Comparison of ENCODE assay signal across 22 cellular contexts in genomic region chr16:87729266-87729954, GRCh38. TPM values are rescaled to one million over a fixed set of nuclear protein-coding genes. Genes with fewer than 3 reads are reported as not detected.
A peak's percentile ranks its signal among the peaks of the same experiment; 100 is the strongest.
DNase-seq lines count a peak whose midpoint lies in the region; ATAC-seq and TF ChIP-seq lines count a peak whose summit lies in the region.
"Had no signal": no experiment of that assay in that cellular context is flagged by ENCODE, and none has a peak within 500 bp of the region (broad histone marks: within the 10 kb centered on the region; RNA-seq: fewer than 3 reads in every experiment).

No MANE protein-coding gene starts in this region.

- H3K27ac Mint-ChIP-seq in activated T-helper 17 cell treated with anti-CD3 and anti-CD28 coated beads, Interleukin-2, amount 50 U/mL, for 72 hours = peak overlapping the region; percentile 46
- H3K27ac Mint-ChIP-seq: activated naive CD8-positive, alpha-beta T cell treated with anti-CD3 and anti-CD28 coated beads for 36 hours; type B pancreatic cell had no signal

- H3K27ac ChIP-seq in lung (ENCODE audit: low read depth in 1 of 2, low read length in 1 of 2) = no peak overlapping the region
- H3K27ac ChIP-seq: right lobe of liver, SK-N-MC had no signal

- no peaks in the 10 kb centered on the region for H3K27me3 Mint-ChIP-seq in activated T-helper 17 cell treated with anti-CD3 and anti-CD28 coated beads, Interleukin-2, amount 50 U/mL, for 72 hours
- H3K27me3 Mint-ChIP-seq: activated naive CD8-positive, alpha-beta T cell treated with anti-CD3 and anti-CD28 coated beads for 36 hours; naive B cell; stimulated activated naive CD8-positive, alpha-beta T cell treated with anti-CD3 and anti-CD28 coated beads, Interleukin-15, amount 100 ng/mL, for 72 hours; type B pancreatic cell had no signal

- WGBS in lung, 2 donors = 86 to 94% methylated on average over 17 of the region's 17 CpGs

- H3K4me3 ChIP-seq in BE2C (ENCODE audit: low read depth, low read length) (no peak overlapping the region), lung (no peak overlapping the region)
- H3K4me3 ChIP-seq: right lobe of liver, SK-N-MC had no signal

- H3K27me3 ChIP-seq in BE2C (no peaks in the 10 kb centered on the region), lung (ENCODE audit: control insufficient read depth, insufficient read depth) (no peaks in the 10 kb centered on the region)
- H3K27me3 ChIP-seq: right lobe of liver had no signal

- H3K9me3 Mint-ChIP-seq in activated T-helper 17 cell treated with anti-CD3 and anti-CD28 coated beads, Interleukin-2, amount 50 U/mL, for 72 hours = no peaks in the 10 kb centered on the region
- H3K9me3 Mint-ChIP-seq: activated naive CD8-positive, alpha-beta T cell treated with anti-CD3 and anti-CD28 coated beads for 36 hours; naive B cell; stimulated activated naive CD8-positive, alpha-beta T cell treated with anti-CD3 and anti-CD28 coated beads, Interleukin-15, amount 100 ng/mL, for 72 hours; type B pancreatic cell had no signal

- peak; percentile 71 for ATAC-seq in GM21529 (IDR thresholded peaks at IDR 0.05; ENCODE audit: unreplicated experiment)
- ATAC-seq in activated T-helper 17 cell treated with anti-CD3 and anti-CD28 coated beads, Interleukin-2, amount 50 U/mL, for 72 hours (replicated peaks) = no peak
- no peak for ATAC-seq in lung (ENCODE audit: insufficient read depth, low FRiP score)
- no peak for ATAC-seq in GM19023 (IDR thresholded peaks at IDR 0.05; ENCODE audit: unreplicated experiment)
- ATAC-seq: HCT116; right lobe of liver; stimulated activated naive CD8-positive, alpha-beta T cell treated with anti-CD3 and anti-CD28 coated beads, Interleukin-15, amount 100 ng/mL, for 72 hours had no signal

- DNase-seq in BE2C (peak; percentile 86), lung (ENCODE audit: low spot score) (peak; percentile 37), superior temporal gyrus (ENCODE audit: extremely low spot score) (no peak), DMS79 (lab: John Stamatoyannopoulos, UW) (no peak), erythroblast (lab: John Stamatoyannopoulos, UW) (no peak)
- DNase-seq: ACHN; activated CD4-positive, CD25-positive, alpha-beta regulatory T cell treated with anti-CD3 and anti-CD28 coated beads, Interleukin-2, amount 50 U/mL, for 72 hours; activated naive CD8-positive, alpha-beta T cell treated with anti-CD3 and anti-CD28 coated beads for 36 hours; KBM-7; mesendoderm; naive B cell; NCI-H1436 treated with DMSO at 0.1 percent for 48 hours; NCI-H524 treated with DMSO at 0.1 percent for 48 hours; right lobe of liver; stimulated activated naive CD8-positive, alpha-beta T cell treated with anti-CD3 and anti-CD28 coated beads, Interleukin-15, amount 100 ng/mL, for 72 hours; T1000 had no signal

- H3K4me1 ChIP-seq in BE2C (peaks cover 11% of the 10 kb centered on the region), lung (ENCODE audit: control insufficient read depth in 2 of 2, insufficient read depth in 2 of 2, low read length in 2 of 2) (no peaks in the 10 kb centered on the region)
- H3K4me1 ChIP-seq: right lobe of liver had no signal

- H3K4me3 Mint-ChIP-seq in activated T-helper 17 cell treated with anti-CD3 and anti-CD28 coated beads, Interleukin-2, amount 50 U/mL, for 72 hours = no peak overlapping the region
- H3K4me3 Mint-ChIP-seq: activated naive CD8-positive, alpha-beta T cell treated with anti-CD3 and anti-CD28 coated beads for 36 hours; naive B cell; stimulated activated naive CD8-positive, alpha-beta T cell treated with anti-CD3 and anti-CD28 coated beads, Interleukin-15, amount 100 ng/mL, for 72 hours; type B pancreatic cell had no signal

- peaks cover 17% of the 10 kb centered on the region for H3K36me3 ChIP-seq in BE2C
- H3K36me3 ChIP-seq in lung (ENCODE audit: control insufficient read depth in 2 of 2, insufficient read depth in 2 of 2, low read length in 2 of 2) = peaks cover 3 to 25% of the 10 kb centered on the region in 2 donors

- H3K4me1 Mint-ChIP-seq in activated T-helper 17 cell treated with anti-CD3 and anti-CD28 coated beads, Interleukin-2, amount 50 U/mL, for 72 hours = peaks cover 6% of the 10 kb centered on the region

- no peaks in the 10 kb centered on the region for H3K9me3 ChIP-seq in BE2C
- H3K9me3 ChIP-seq in lung (ENCODE audit: control insufficient read depth in 2 of 2, insufficient read depth in 1 of 2, low read length in 1 of 2) = no peaks in the 10 kb centered on the region
- H3K9me3 ChIP-seq: right lobe of liver had no signal

- TF ChIP-seq CTCF in BE2C (IDR thresholded peaks at IDR 0.05; ENCODE audit: low read depth, low read length) (no peak), lung (IDR thresholded peaks at IDR 0.05; ENCODE audit: control extremely low read depth, extremely low read depth) (no peak)

- peaks cover 83% of the 10 kb centered on the region for H3K36me3 Mint-ChIP-seq in activated T-helper 17 cell treated with anti-CD3 and anti-CD28 coated beads, Interleukin-2, amount 50 U/mL, for 72 hours (ENCODE audit: low read depth)

- no peak for TF ChIP-seq POLR2A in erythroblast (IDR thresholded peaks at IDR 0.05; ENCODE audit: low read length)

RNA-seq across cellular contexts. Expression of gene KLHDC4, which starts 36.4 kb away (rescaled TPM):
- 72.7 TPM for polyA plus RNA-seq in BE2C (2012; ENCODE audit: insufficient read depth, insufficient read length, low read depth)
- total RNA-seq in activated T-helper 17 cell treated with anti-CD3 and anti-CD28 coated beads, Interleukin-2, amount 50 U/mL, for 72 hours = 100 to 1,000 TPM in 1 of 2 donors, 10 to 100 TPM in 1; 57.8 to 110 TPM
- 10 to 100 TPM; 31.7 to 45.0 TPM for total RNA-seq in lung
- 10 to 100 TPM; 23.3 to 48.4 TPM for polyA plus RNA-seq in lung

Comparison
In these comparisons a context has a peak if more than half of its experiments do, and no peak if none do; other contexts are left out.
1. DNase-seq: peak in BE2C (single experiment) and lung (single experiment); none in superior temporal gyrus (single experiment), DMS79 (single experiment) and erythroblast (0 of 2).